ENCODE assay signal across 8 cellular contexts in genomic region chrX:153333821-153334653, GRCh38. TPM values are rescaled to one million over a fixed set of nuclear protein-coding genes. Genes with fewer than 3 reads are reported as not detected.
DNase-seq lines count a peak whose midpoint lies in the region; ATAC-seq and TF ChIP-seq lines count a peak whose summit lies in the region.

Gene ZNF275, plus strand, starts transcription at chrX:153334153. Its CDS starts 2,527 bp downstream, at chrX:153336680.

- TF ChIP-seq CTCF in DOHH2 (IDR thresholded peaks at IDR 0.05; ENCODE audit: low read depth, low read length, poor library complexity, severe bottlenecking): no peak
- TF ChIP-seq CTCF in KMS-11 (conservative IDR thresholded peaks at IDR 0.05; ENCODE audit: low read depth, low read length): no peak
- no peak for TF ChIP-seq CTCF in RWPE1 (conservative IDR thresholded peaks at IDR 0.05; ENCODE audit: low read depth)
- no peak for TF ChIP-seq CTCF in fibroblast of the aortic adventitia (IDR thresholded peaks at IDR 0.05; ENCODE audit: insufficient read depth, low read length)
- no peak for TF ChIP-seq CTCF in neural cell (IDR thresholded peaks at IDR 0.05; ENCODE audit: poor library complexity, severe bottlenecking)

- CTCF ChIA-PET in RWPE1 (lab: Yijun Ruan, JAX): interaction anchor here (0.6 kb wide), 1 partner anchor 46 kb away, joined by 4 read pairs; no protein-coding TSS in a partner anchor

- POLR2A ChIA-PET in RWPE1 (lab: Yijun Ruan, JAX; ENCODE audit: low non-redundant PET): no interaction called here

- H3F3A ChIP-seq in DOHH2 (ENCODE audit: control insufficient read depth, insufficient read depth) (no peaks in the 10 kb centered on the region), neural cell (ENCODE audit: insufficient read depth, low read length, poor library complexity, severe bottlenecking) (no peaks in the 10 kb centered on the region)

- DNase-seq in RWPE1 (ENCODE audit: low spot score) (peak; percentile 80), fibroblast of the aortic adventitia (ENCODE audit: low read depth) (peak; percentile 63)
- DNase-seq in activated T-helper 9 cell treated with anti-CD3 and anti-CD28 coated beads, Interleukin-2, amount 50 U/mL, for 16 hours (ENCODE audit: low read depth): peak; percentile 75
- peak; percentile 83 for DNase-seq in stimulated activated naive CD8-positive, alpha-beta T cell treated with anti-CD3 and anti-CD28 coated beads, Interleukin-15, Interleukin-2, amounts not matched to agents 100 U/mL and 50 U/mL, for 24 hours

- H3K9me2 ChIP-seq in DOHH2 (replicated peaks; ENCODE audit: control insufficient read depth, low read length) (no peaks in the 10 kb centered on the region), neural cell (ENCODE audit: insufficient read depth, low read length) (no peaks in the 10 kb centered on the region)

- H3K9ac ChIP-seq in KMS-11 (peak within 1 kb of the TSS; percentile 70), neural cell (ENCODE audit: low read length) (peak within 1 kb of the TSS; percentile 83)

- peak within 1 kb of the TSS; percentile 81 for H3K4me3 ChIP-seq in DOHH2 (ENCODE audit: low read length)
- H3K4me3 ChIP-seq in KMS-11 (IDR thresholded peaks at IDR 0.05; ENCODE audit: insufficient read depth, low read depth, low read length): no peak within 1 kb of the TSS
- H3K4me3 ChIP-seq in fibroblast of the aortic adventitia (ENCODE audit: low read depth, low read length): peak within 1 kb of the TSS; percentile 77
- H3K4me3 ChIP-seq in neural cell (ENCODE audit: low read length): peak within 1 kb of the TSS; percentile 76

- H3K4me1 ChIP-seq in DOHH2 (ENCODE audit: control insufficient read depth, low read length): peaks cover 24% of the 10 kb centered on the region
- peaks cover 15% of the 10 kb centered on the region for H3K4me1 ChIP-seq in KMS-11 (ENCODE audit: low read depth, poor library complexity, severe bottlenecking)

- no peak for TF ChIP-seq EP300 in neural cell (conservative IDR thresholded peaks at IDR 0.05; ENCODE audit: poor library complexity, severe bottlenecking)

- H2AFZ ChIP-seq in KMS-11 (ENCODE audit: low read depth) (peak within 1 kb of the TSS; percentile 69), neural cell (ENCODE audit: low read depth, low read length) (peak within 1 kb of the TSS; percentile 45)

- no peaks in the 10 kb centered on the region for H3K27me3 ChIP-seq in DOHH2 (ENCODE audit: control insufficient read depth, low read length)
- H3K27me3 ChIP-seq in KMS-11 (ENCODE audit: insufficient read depth, low read depth): no peaks in the 10 kb centered on the region
- H3K27me3 ChIP-seq in neural cell (ENCODE audit: insufficient read depth, low read depth, low read length): no peaks in the 10 kb centered on the region

- H3K36me3 ChIP-seq in DOHH2 (ENCODE audit: control insufficient read depth, low read length) (peaks cover 22% of the 10 kb centered on the region), KMS-11 (ENCODE audit: insufficient read depth) (no peaks in the 10 kb centered on the region), neural cell (ENCODE audit: insufficient read depth, low read length) (no peaks in the 10 kb centered on the region)

- H3K79me2 ChIP-seq in DOHH2 (ENCODE audit: control insufficient read depth, low read length) (peaks cover 36% of the 10 kb centered on the region), KMS-11 (ENCODE audit: insufficient read depth, low read depth) (no peaks in the 10 kb centered on the region), neural cell (replicated peaks; ENCODE audit: insufficient read depth, low read length) (peaks cover 11% of the 10 kb centered on the region)

- no peaks in the 10 kb centered on the region for H3K9me3 ChIP-seq in DOHH2 (ENCODE audit: control insufficient read depth, insufficient read depth, low read length)
- H3K9me3 ChIP-seq in neural cell (ENCODE audit: low read length): no peaks in the 10 kb centered on the region

- no peak for TF ChIP-seq RAD21 in neural cell (conservative IDR thresholded peaks at IDR 0.05)

- ATAC-seq in GM21737 (IDR thresholded peaks at IDR 0.05; ENCODE audit: unreplicated experiment): peak; percentile 90
- peak; percentile 98 for ATAC-seq in stimulated activated naive CD8-positive, alpha-beta T cell treated with anti-CD3 and anti-CD28 coated beads, Interleukin-15, Interleukin-2, amounts not matched to agents 100 U/mL and 50 U/mL, for 24 hours

- H3K27ac ChIP-seq in DOHH2 (ENCODE audit: low read depth, low read length) (no peak within 1 kb of the TSS), KMS-11 (no peak within 1 kb of the TSS), RWPE1 (peak within 1 kb of the TSS; percentile 53), neural cell (ENCODE audit: low read length) (peak within 1 kb of the TSS; percentile 69)

- H4K20me1 ChIP-seq in DOHH2 (ENCODE audit: control insufficient read depth, insufficient read depth, low read depth, low read length) (no peaks in the 10 kb centered on the region), KMS-11 (ENCODE audit: insufficient read depth) (no peaks in the 10 kb centered on the region), neural cell (ENCODE audit: insufficient read depth) (no peaks in the 10 kb centered on the region)

- peak within 1 kb of the TSS; percentile 68 for H3K4me2 ChIP-seq in DOHH2 (ENCODE audit: low read length)
- H3K4me2 ChIP-seq in KMS-11: peak within 1 kb of the TSS; percentile 60
- peak within 1 kb of the TSS; percentile 51 for H3K4me2 ChIP-seq in neural cell (ENCODE audit: low read length)

TF ChIP-seq in neural cell, 6 proteins besides CTCF, POLR2A, EP300 and RAD21:
- TF ChIP-seq SMC3 (conservative IDR thresholded peaks at IDR 0.05; ENCODE audit: poor library complexity) (peak; percentile 16), REST (IDR thresholded peaks at IDR 0.05; ENCODE audit: borderline replicate concordance) (no peak), MXI1 (conservative IDR thresholded peaks at IDR 0.05; ENCODE audit: poor library complexity, severe bottlenecking) (peak; percentile 69), TAF1 (IDR thresholded peaks at IDR 0.05; ENCODE audit: low read depth) (no peak), EZH2 (IDR thresholded peaks at IDR 0.05; ENCODE audit: borderline replicate concordance, insufficient read depth, low read length, poor library complexity, severe bottlenecking) (no peak), POLR2AphosphoS5 (IDR thresholded peaks at IDR 0.05) (peak; percentile 65)

RNA-seq across cellular contexts. Expression of gene ZNF275, which starts in this region (rescaled TPM):
- total RNA-seq in fibroblast of the aortic adventitia (ENCODE audit: low replicate concordance): 6.1 and 10.1 TPM in 2 replicates
- polyA plus RNA-seq in neural cell: 5.8 and 6.0 TPM in 2 replicates
- 11.0 and 15.7 TPM in 2 replicates for polyA minus RNA-seq in neural cell

Comparison
In these comparisons a context has a peak if more than half of its experiments do, and no peak if none do; other contexts are left out.
1. H3K27ac ChIP-seq: peak in RWPE1 (single experiment) and neural cell (single experiment); none in DOHH2 (single experiment) and KMS-11 (single experiment).
2. Peak in every context shown above with its lines, with median percentiles within 50 percentile points of each other: H3K4me2 ChIP-seq and DNase-seq.